ENCODE assay signal across 12 cellular contexts in genomic region chr1:24952413-24952841, GRCh38. TPM values are rescaled to one million over a fixed set of nuclear protein-coding genes. Genes with fewer than 3 reads are reported as not detected.
A peak's percentile ranks its signal among the peaks of the same experiment; 100 is the strongest.
DNase-seq lines count a peak whose midpoint lies in the region; ATAC-seq and TF ChIP-seq lines count a peak whose summit lies in the region.
"Had no signal": no experiment of that assay in that cellular context is flagged by ENCODE, and none has a peak within 500 bp of the region (broad histone marks: within the 10 kb centered on the region; RNA-seq: fewer than 3 reads in every experiment).

No MANE protein-coding gene starts in this region.

- H3K4me3 Mint-ChIP-seq in IgD-negative memory B cell: peak overlapping the region in 1 of 4 donors; percentile 72
- peak overlapping the region; percentile 13 for H3K4me3 Mint-ChIP-seq in activated B cell treated with CpG ODN at 0.5 μM for 24 hours
- H3K4me3 Mint-ChIP-seq in osteocyte (ENCODE audit: unreplicated experiment): no peak overlapping the region
- H3K4me3 Mint-ChIP-seq: neural progenitor cell had no signal

- H2BK15ac ChIP-seq in mesenchymal stem cell (ENCODE audit: low read depth, poor library complexity, severe bottlenecking): no peak overlapping the region

- no peaks in the 10 kb centered on the region for H3K79me1 ChIP-seq in mesenchymal stem cell (replicated peaks; ENCODE audit: low read length, poor library complexity, severe bottlenecking)

- no peaks in the 10 kb centered on the region for H3K36me3 Mint-ChIP-seq in IgD-negative memory B cell
- no peaks in the 10 kb centered on the region for H3K36me3 Mint-ChIP-seq in activated B cell treated with CpG ODN at 0.5 μM for 24 hours (ENCODE audit: low read depth)
- no peaks in the 10 kb centered on the region for H3K36me3 Mint-ChIP-seq in osteocyte (ENCODE audit: unreplicated experiment)
- H3K36me3 Mint-ChIP-seq: neural progenitor cell had no signal

- TF ChIP-seq CTCF in activated B cell treated with CpG ODN at 0.5 μM for 24 hours (IDR thresholded peaks at IDR 0.05) (no peak), osteocyte (IDR thresholded peaks at IDR 0.05) (no peak)

- no peak overlapping the region for H3K4ac ChIP-seq in mesenchymal stem cell (ENCODE audit: low read depth in 1 of 2, low read length in 2 of 2)

- H2BK5ac ChIP-seq in mesenchymal stem cell (ENCODE audit: low read depth, low read length, poor library complexity, severe bottlenecking): no peak overlapping the region

- CTCF ChIA-PET in activated B cell treated with CpG ODN at 0.5 μM for 24 hours (lab: Charles Lee): interaction anchor here (0.9 to 9.4 kb wide), 5 partner anchors 11 to 83 kb away, joined by 3 to 80 read pairs (median 4); partner anchors contain the start of gene RUNX3

- H3K27ac ChIP-seq in mesenchymal stem cell (ENCODE audit: low read length, poor library complexity, severe bottlenecking): no peak overlapping the region
- H3K27ac ChIP-seq: 22Rv1, neural progenitor cell, tibial artery had no signal

- H4K91ac ChIP-seq in mesenchymal stem cell (ENCODE audit: low read length): no peak overlapping the region

- H2BK120ac ChIP-seq in mesenchymal stem cell (ENCODE audit: low read depth, low read length): no peak overlapping the region

- POLR2A ChIA-PET in activated B cell treated with CpG ODN at 0.5 μM for 24 hours (lab: Charles Lee): interaction anchor here (0.5 to 4.1 kb wide), 12 partner anchors 10 to 251 kb away, joined by 3 to 42 read pairs (median 8); partner anchors contain the start of gene RUNX3

- no peak overlapping the region for H3K14ac ChIP-seq in mesenchymal stem cell (ENCODE audit: low read length in 2 of 2)

- no peak overlapping the region for H3K23ac ChIP-seq in mesenchymal stem cell (ENCODE audit: low read length in 2 of 2)

- no peaks in the 10 kb centered on the region for H3K9me3 ChIP-seq in mesenchymal stem cell (ENCODE audit: control insufficient read depth, low read length)
- H3K9me3 ChIP-seq: tibial artery had no signal

- H3K18ac ChIP-seq in mesenchymal stem cell (ENCODE audit: low read depth in 1 of 2, low read length in 2 of 2): no peak overlapping the region

- no peak overlapping the region for H3K4me3 ChIP-seq in mesenchymal stem cell (ENCODE audit: insufficient read depth in 1 of 2, low read depth in 1 of 2, low read length in 2 of 2)
- H3K4me3 ChIP-seq: neural progenitor cell, tibial artery had no signal

- H3K27me3 Mint-ChIP-seq in IgD-negative memory B cell (no peaks in the 10 kb centered on the region), activated B cell treated with CpG ODN at 0.5 μM for 24 hours (no peaks in the 10 kb centered on the region), osteocyte (ENCODE audit: unreplicated experiment) (peaks cover 2% of the 10 kb centered on the region)

- no peak overlapping the region for H2AK5ac ChIP-seq in mesenchymal stem cell (ENCODE audit: low read length, severe bottlenecking)

- H2AFZ ChIP-seq in mesenchymal stem cell (ENCODE audit: low read depth, low read length): no peak overlapping the region
- H2AFZ ChIP-seq: neural progenitor cell had no signal

- intact Hi-C loops in activated B cell treated with CpG ODN at 0.5 μM for 24 hours (cut with micrococcal nuclease): no loop called here

- H3K9me3 Mint-ChIP-seq in IgD-negative memory B cell (no peaks in the 10 kb centered on the region), activated B cell treated with CpG ODN at 0.5 μM for 24 hours (no peaks in the 10 kb centered on the region), osteocyte (ENCODE audit: unreplicated experiment) (no peaks in the 10 kb centered on the region)
- H3K9me3 Mint-ChIP-seq: neural progenitor cell had no signal

- no peak overlapping the region for H4K8ac ChIP-seq in mesenchymal stem cell (ENCODE audit: low read length)

- H3K27ac Mint-ChIP-seq in IgD-negative memory B cell (peak overlapping the region; percentile 38 to 78 (median 73)), activated B cell treated with CpG ODN at 0.5 μM for 24 hours (peak overlapping the region; percentile 83), osteocyte (ENCODE audit: unreplicated experiment) (no peak overlapping the region)
- H3K27ac Mint-ChIP-seq: neural progenitor cell had no signal

- H3K4me1 ChIP-seq in mesenchymal stem cell (ENCODE audit: control insufficient read depth, insufficient read depth, low read depth, low read length): peaks cover 25% of the 10 kb centered on the region
- H3K4me1 ChIP-seq: neural progenitor cell, tibial artery had no signal

- H3K4me1 Mint-ChIP-seq in IgD-negative memory B cell (peaks cover 39 to 59% (median 55%) of the 10 kb centered on the region in 3 donors), activated B cell treated with CpG ODN at 0.5 μM for 24 hours (peaks cover 86% of the 10 kb centered on the region), osteocyte (ENCODE audit: unreplicated experiment) (peaks cover 4% of the 10 kb centered on the region)

- H3K4me2 ChIP-seq in mesenchymal stem cell (ENCODE audit: low read length, poor library complexity, severe bottlenecking): no peak overlapping the region
- H3K4me2 ChIP-seq: neural progenitor cell had no signal

- peak; percentile 57 for DNase-seq in NK-92 treated with Interleukin-12 subunit alpha and Interleukin-12 subunit beta, amount 100 ng/mL, for 24 hours (lab: John Stamatoyannopoulos, UW)
- DNase-seq in NK-92 (lab: John Stamatoyannopoulos, UW; ENCODE audit: unreplicated experiment) (no peak), activated B cell treated with CpG ODN at 0.5 μM for 24 hours (no peak), mesenchymal stem cell (peak; percentile 61), anterior cingulate cortex (lab: John Stamatoyannopoulos, UW) (no peak), NCI-H187 (lab: John Stamatoyannopoulos, UW) (no peak), osteocyte (ENCODE audit: extremely low spot score, unreplicated experiment) (no peak)
- DNase-seq: tibial artery had no signal

- no peaks in the 10 kb centered on the region for H3K36me3 ChIP-seq in mesenchymal stem cell (ENCODE audit: control insufficient read depth in 1 of 2, insufficient read depth in 2 of 2, low read depth in 1 of 2, low read length in 2 of 2)
- H3K36me3 ChIP-seq: neural progenitor cell, tibial artery had no signal

- no peak overlapping the region for H2BK12ac ChIP-seq in mesenchymal stem cell (ENCODE audit: low read length in 2 of 2)

- 31% methylated on average over 5 of the region's 5 CpGs for WGBS in mesenchymal stem cell

- no peak overlapping the region for H3K9ac ChIP-seq in mesenchymal stem cell (ENCODE audit: low read length)
- H3K9ac ChIP-seq: neural progenitor cell had no signal

- H3K27me3 ChIP-seq in mesenchymal stem cell (ENCODE audit: control insufficient read depth in 1 of 2, insufficient read depth in 1 of 2, low read length in 2 of 2): peaks cover 0 to 36% of the 10 kb centered on the region in 2 experiments
- H3K27me3 ChIP-seq: neural progenitor cell had no signal

- no peak for ATAC-seq in activated B cell treated with CpG ODN at 0.5 μM for 24 hours (ENCODE audit: low read depth)

RNA-seq across cellular contexts. Expression of gene RUNX3, which starts 22.4 kb away (rescaled TPM):
- 30.1 TPM for polyA plus RNA-seq in IgD-negative memory B cell
- 141 and 153 TPM in 2 replicates for total RNA-seq in activated B cell treated with CpG ODN at 0.5 μM for 24 hours
- 0.25 TPM for polyA plus RNA-seq in mesenchymal stem cell (2013, experiment 1 of 2)
- 0.33 TPM for polyA plus RNA-seq in mesenchymal stem cell (2013, experiment 2 of 2)
- not detected in 2 replicates for total RNA-seq in osteocyte
- total RNA-seq: endothelial cell of umbilical vein had no signal
- polyA plus RNA-seq: endothelial cell of umbilical vein had no signal

Comparison
In these comparisons a context has a peak if more than half of its experiments do, and no peak if none do; other contexts are left out.
1. DNase-seq: peak in NK-92 treated with Interleukin-12 subunit alpha and Interleukin-12 subunit beta, amount 100 ng/mL, for 24 hours (single experiment) and mesenchymal stem cell (single experiment); none in NK-92 (single experiment), activated B cell treated with CpG ODN at 0.5 μM for 24 hours (single experiment), anterior cingulate cortex (0 of 58), NCI-H187 (0 of 2) and osteocyte (single experiment).
2. RNA of gene RUNX3, which starts 22.4 kb away (total RNA-seq): 141 to 153 TPM in activated B cell treated with CpG ODN at 0.5 μM for 24 hours; not detected in osteocyte; every median in the first group is over 100 times any median in the second.